ENCODE assay signal across 26 cellular contexts in genomic region chr9:24258626-24259025, GRCh38.
"Had no signal": no experiment of that assay in that cellular context is flagged by ENCODE, and none has a peak within 500 bp of the region (broad histone marks: within the 10 kb centered on the region; RNA-seq: fewer than 3 reads in every experiment).

No MANE protein-coding gene starts in this region.

- H3K9me3 Mint-ChIP-seq: nephron progenitor cell; stimulated activated memory B cell treated with anti-CD40 and anti-IgM and Interleukin-4, amounts not matched to agents 10 μg/mL and 1 μg/mL and 100 μg/mL, for 72 hours; type B pancreatic cell had no signal

- H3K36me3 Mint-ChIP-seq: stimulated activated memory B cell treated with anti-CD40 and anti-IgM and Interleukin-4, amounts not matched to agents 10 μg/mL and 1 μg/mL and 100 μg/mL, for 72 hours; type B pancreatic cell had no signal

- H3K4me1 ChIP-seq: foreskin keratinocyte, heart left ventricle, left ventricle myocardium inferior, lower lobe of right lung, psoas muscle, sigmoid colon, spleen, testis, tibial artery had no signal

- H3K27ac Mint-ChIP-seq: naive thymus-derived CD8-positive, alpha-beta T cell; nephron progenitor cell; stimulated activated memory B cell treated with anti-CD40 and anti-IgM and Interleukin-4, amounts not matched to agents 10 μg/mL and 1 μg/mL and 100 μg/mL, for 72 hours; type B pancreatic cell had no signal

- H3K27me3 ChIP-seq: esophagus muscularis mucosa, foreskin keratinocyte, heart left ventricle, hepatocyte, ovary, sigmoid colon, spleen, testis, tibial artery had no signal

- H3K27ac ChIP-seq: coronary artery, esophagus muscularis mucosa, foreskin keratinocyte, heart left ventricle, hepatocyte, left ventricle myocardium inferior, lower lobe of right lung, ovary, psoas muscle, sigmoid colon, spleen, testis, tibial artery had no signal

- DNase-seq: dermis blood vessel endothelial cell; effector memory CD4-positive, alpha-beta T cell; heart left ventricle; left cardiac atrium; left ventricle myocardium inferior; lower lobe of right lung; naive thymus-derived CD8-positive, alpha-beta T cell; nephron progenitor cell; occipital lobe; ovary; posterior cingulate gyrus; psoas muscle; right cardiac atrium; sigmoid colon; spleen; stimulated activated CD4-positive, alpha-beta T cell treated with anti-CD3 and anti-CD28 coated beads, Interleukin-4, amount 100 ng/mL, for 4 hours; stimulated activated naive CD8-positive, alpha-beta T cell treated with anti-CD3 and anti-CD28 coated beads, Interleukin-15, Interleukin-2, amounts not matched to agents 100 U/mL and 50 U/mL, for 24 hours; substantia nigra; testis; tibial artery had no signal

- ATAC-seq: foreskin keratinocyte; heart left ventricle; left cardiac atrium; lower lobe of right lung; naive thymus-derived CD8-positive, alpha-beta T cell; psoas muscle; right cardiac atrium; stimulated activated memory B cell treated with anti-CD40 and anti-IgM and Interleukin-4, amounts not matched to agents 10 μg/mL and 1 μg/mL and 100 μg/mL, for 72 hours; stimulated activated naive CD8-positive, alpha-beta T cell treated with anti-CD3 and anti-CD28 coated beads, Interleukin-15, Interleukin-2, amounts not matched to agents 100 U/mL and 50 U/mL, for 24 hours had no signal

- H3K4me1 Mint-ChIP-seq: naive thymus-derived CD8-positive, alpha-beta T cell; nephron progenitor cell; stimulated activated memory B cell treated with anti-CD40 and anti-IgM and Interleukin-4, amounts not matched to agents 10 μg/mL and 1 μg/mL and 100 μg/mL, for 72 hours had no signal

- H3K36me3 ChIP-seq: esophagus muscularis mucosa, heart left ventricle, left ventricle myocardium inferior, lower lobe of right lung, ovary, sigmoid colon, spleen, tibial artery had no signal

- H3K9me3 ChIP-seq: esophagus muscularis mucosa, lower lobe of right lung, ovary, sigmoid colon, testis, tibial artery had no signal

- H3K4me3 ChIP-seq: coronary artery, esophagus muscularis mucosa, heart left ventricle, hepatocyte, left ventricle myocardium inferior, lower lobe of right lung, ovary, psoas muscle, sigmoid colon, spleen, testis, tibial artery had no signal

- H3K4me3 Mint-ChIP-seq: naive thymus-derived CD8-positive, alpha-beta T cell; nephron progenitor cell; stimulated activated memory B cell treated with anti-CD40 and anti-IgM and Interleukin-4, amounts not matched to agents 10 μg/mL and 1 μg/mL and 100 μg/mL, for 72 hours; type B pancreatic cell had no signal

- H3K27me3 Mint-ChIP-seq: naive thymus-derived CD8-positive, alpha-beta T cell; stimulated activated memory B cell treated with anti-CD40 and anti-IgM and Interleukin-4, amounts not matched to agents 10 μg/mL and 1 μg/mL and 100 μg/mL, for 72 hours; type B pancreatic cell had no signal
